ENCODE assay signal across 7 cellular contexts in genomic region chr21:43645414-43645891, GRCh38. TPM values are rescaled to one million over a fixed set of nuclear protein-coding genes. Genes with fewer than 3 reads are reported as not detected.
DNase-seq lines count a peak whose midpoint lies in the region; ATAC-seq and TF ChIP-seq lines count a peak whose summit lies in the region.

No MANE protein-coding gene starts in this region.

- in situ Hi-C loops in SK-MEL-5 (cut with HindIII; ENCODE audit: low pct_unique_long_range_greater_than_20kb, low sequenced_read_pairs) = no loop called here

- H3K4me3 ChIP-seq in epithelial cell of esophagus (ENCODE audit: low read length) = no peak overlapping the region

- peak; percentile 57 for DNase-seq in GDM1 (lab: John Stamatoyannopoulos, UW)
- DNase-seq in SK-MEL-5 (ENCODE audit: low read depth, low spot score) = peak; percentile 70
- DNase-seq in epithelial cell of esophagus (ENCODE audit: low read depth) = peak; percentile 85
- DNase-seq in mucosa of gallbladder (ENCODE audit: low spot score) = peak; percentile 67

- TF ChIP-seq CTCF in epithelial cell of esophagus (IDR thresholded peaks at IDR 0.05; ENCODE audit: insufficient read depth, low read depth, low read length, missing control alignments) = peak; percentile 80

- ATAC-seq in HG03571 (IDR thresholded peaks at IDR 0.05; ENCODE audit: unreplicated experiment) (no peak), HG03432 (IDR thresholded peaks at IDR 0.05; ENCODE audit: unreplicated experiment) (no peak)

- TF ChIP-seq RAD21 in Ishikawa (IDR thresholded peaks at IDR 0.05; ENCODE audit: low read depth) = peak; percentile 26; the same call in 1 of the 2 replicates

- no peak for TF ChIP-seq EP300 in Ishikawa (IDR thresholded peaks at IDR 0.05; ENCODE audit: borderline replicate concordance)

TF ChIP-seq in Ishikawa, 13 proteins besides CTCF, POLR2A, EP300 and RAD21:
- TF ChIP-seq TAF1 (IDR thresholded peaks at IDR 0.05; ENCODE audit: low read depth) (no peak), YY1 (IDR thresholded peaks at IDR 0.05; ENCODE audit: low read depth) (no peak), TEAD4 (IDR thresholded peaks at IDR 0.05) (no peak), ZBTB7A (IDR thresholded peaks at IDR 0.05; ENCODE audit: low read depth) (no peak), NFIC (IDR thresholded peaks at IDR 0.05) (no peak), CEBPB (IDR thresholded peaks at IDR 0.05) (no peak), TCF12 (IDR thresholded peaks at IDR 0.05; ENCODE audit: low read depth) (no peak), FOXM1 (IDR thresholded peaks at IDR 0.05; ENCODE audit: borderline replicate concordance, low read depth) (no peak), MAX (IDR thresholded peaks at IDR 0.05) (no peak), USF1 (IDR thresholded peaks at IDR 0.05) (no peak), EGR1 (IDR thresholded peaks at IDR 0.05) (no peak), REST (IDR thresholded peaks at IDR 0.05; ENCODE audit: low read depth) (no peak), CREB1 (IDR thresholded peaks at IDR 0.05; ENCODE audit: low read depth) (no peak)

RNA-seq across cellular contexts. Expression of gene HSF2BP, which starts 13.8 kb away (rescaled TPM):
- 0.40 and 0.77 TPM in 2 replicates for total RNA-seq in SK-MEL-5 (2014; rRNA removed; shearing (Covaris generic))
- polyA plus RNA-seq in SK-MEL-5 (2015; cell fraction: cytosol; rRNA removed) = 0.22 and 1.7 TPM in 2 replicates
- 0.72 TPM in 1 of 2 replicates, not detected in the other for polyA plus RNA-seq in SK-MEL-5 (2015; cell fraction: nucleus; rRNA removed)
- total RNA-seq in mucosa of gallbladder = 0.26 TPM

RNA-seq across cellular contexts. Expression of gene RRP1B, which starts 13.9 kb away (rescaled TPM):
- total RNA-seq in SK-MEL-5 (2014; rRNA removed; shearing (Covaris generic)) = 22.9 and 23.5 TPM in 2 replicates
- 24.3 and 31.0 TPM in 2 replicates for polyA plus RNA-seq in SK-MEL-5 (2015; cell fraction: cytosol; rRNA removed)
- polyA plus RNA-seq in SK-MEL-5 (2015; cell fraction: nucleus; rRNA removed) = 15.0 and 17.6 TPM in 2 replicates
- 16.5 TPM for total RNA-seq in mucosa of gallbladder
